ENCODE assay signal across 1 cellular context in genomic region chr16:26731729-26732128, GRCh38.
TF ChIP-seq lines count a peak whose summit lies in the region.

No MANE protein-coding gene starts in this region.

TF ChIP-seq in K562, 482 proteins besides CTCF, POLR2A, EP300 and RAD21 (continued from another document):
- TF ChIP-seq CHD7 (IDR thresholded peaks at IDR 0.05; ENCODE audit: low read depth, low read length) (no peak), ARID1B (IDR thresholded peaks at IDR 0.05) (no peak), OTX1 (CRISPR knock-in tag; IDR thresholded peaks at IDR 0.05) (no peak), GABPA (tag; conservative IDR thresholded peaks at IDR 0.05; ENCODE audit: low read depth) (no peak), ZNF274 (IDR thresholded peaks at IDR 0.05; ENCODE audit: borderline replicate concordance, low read depth, low read length) (no peak), SP2 (IDR thresholded peaks at IDR 0.05; ENCODE audit: extremely low read depth, low read depth, low read length, poor library complexity, severe bottlenecking) (no peak), HDAC2 (IDR thresholded peaks at IDR 0.05) (no peak)
- TF ChIP-seq, protein P1, sequence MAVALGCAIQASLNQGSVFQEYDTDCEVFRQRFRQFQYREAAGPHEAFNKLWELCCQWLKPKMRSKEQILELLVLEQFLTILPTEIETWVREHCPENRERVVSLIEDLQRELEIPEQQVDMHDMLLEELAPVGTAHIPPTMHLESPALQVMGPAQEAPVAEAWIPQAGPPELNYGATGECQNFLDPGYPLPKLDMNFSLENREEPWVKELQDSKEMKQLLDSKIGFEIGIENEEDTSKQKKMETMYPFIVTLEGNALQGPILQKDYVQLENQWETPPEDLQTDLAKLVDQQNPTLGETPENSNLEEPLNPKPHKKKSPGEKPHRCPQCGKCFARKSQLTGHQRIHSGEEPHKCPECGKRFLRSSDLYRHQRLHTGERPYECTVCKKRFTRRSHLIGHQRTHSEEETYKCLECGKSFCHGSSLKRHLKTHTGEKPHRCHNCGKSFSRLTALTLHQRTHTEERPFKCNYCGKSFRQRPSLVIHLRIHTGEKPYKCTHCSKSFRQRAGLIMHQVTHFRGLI (CRISPR knock-in tag; IDR thresholded peaks at IDR 0.05), result no peak
- TF ChIP-seq, protein P2, sequence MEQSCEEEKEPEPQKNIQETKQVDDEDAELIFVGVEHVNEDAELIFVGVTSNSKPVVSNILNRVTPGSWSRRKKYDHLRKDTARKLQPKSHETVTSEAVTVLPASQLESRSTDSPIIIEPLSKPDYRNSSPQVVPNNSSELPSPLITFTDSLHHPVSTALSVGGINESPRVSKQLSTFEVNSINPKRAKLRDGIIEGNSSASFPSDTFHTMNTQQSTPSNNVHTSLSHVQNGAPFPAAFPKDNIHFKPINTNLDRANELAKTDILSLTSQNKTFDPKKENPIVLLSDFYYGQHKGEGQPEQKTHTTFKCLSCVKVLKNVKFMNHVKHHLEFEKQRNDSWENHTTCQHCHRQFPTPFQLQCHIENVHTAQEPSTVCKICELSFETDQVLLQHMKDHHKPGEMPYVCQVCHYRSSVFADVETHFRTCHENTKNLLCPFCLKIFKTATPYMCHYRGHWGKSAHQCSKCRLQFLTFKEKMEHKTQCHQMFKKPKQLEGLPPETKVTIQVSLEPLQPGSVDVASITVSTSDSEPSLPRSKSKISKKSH (CRISPR knock-in tag; IDR thresholded peaks at IDR 0.05), result no peak
- TF ChIP-seq, protein P3, sequence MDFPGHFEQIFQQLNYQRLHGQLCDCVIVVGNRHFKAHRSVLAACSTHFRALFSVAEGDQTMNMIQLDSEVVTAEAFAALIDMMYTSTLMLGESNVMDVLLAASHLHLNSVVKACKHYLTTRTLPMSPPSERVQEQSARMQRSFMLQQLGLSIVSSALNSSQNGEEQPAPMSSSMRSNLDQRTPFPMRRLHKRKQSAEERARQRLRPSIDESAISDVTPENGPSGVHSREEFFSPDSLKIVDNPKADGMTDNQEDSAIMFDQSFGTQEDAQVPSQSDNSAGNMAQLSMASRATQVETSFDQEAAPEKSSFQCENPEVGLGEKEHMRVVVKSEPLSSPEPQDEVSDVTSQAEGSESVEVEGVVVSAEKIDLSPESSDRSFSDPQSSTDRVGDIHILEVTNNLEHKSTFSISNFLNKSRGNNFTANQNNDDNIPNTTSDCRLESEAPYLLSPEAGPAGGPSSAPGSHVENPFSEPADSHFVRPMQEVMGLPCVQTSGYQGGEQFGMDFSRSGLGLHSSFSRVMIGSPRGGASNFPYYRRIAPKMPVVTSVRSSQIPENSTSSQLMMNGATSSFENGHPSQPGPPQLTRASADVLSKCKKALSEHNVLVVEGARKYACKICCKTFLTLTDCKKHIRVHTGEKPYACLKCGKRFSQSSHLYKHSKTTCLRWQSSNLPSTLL (IDR thresholded peaks at IDR 0.05), result no peak
